ENCODE assay signal across 9 cellular contexts in the genomic region with DNA sequence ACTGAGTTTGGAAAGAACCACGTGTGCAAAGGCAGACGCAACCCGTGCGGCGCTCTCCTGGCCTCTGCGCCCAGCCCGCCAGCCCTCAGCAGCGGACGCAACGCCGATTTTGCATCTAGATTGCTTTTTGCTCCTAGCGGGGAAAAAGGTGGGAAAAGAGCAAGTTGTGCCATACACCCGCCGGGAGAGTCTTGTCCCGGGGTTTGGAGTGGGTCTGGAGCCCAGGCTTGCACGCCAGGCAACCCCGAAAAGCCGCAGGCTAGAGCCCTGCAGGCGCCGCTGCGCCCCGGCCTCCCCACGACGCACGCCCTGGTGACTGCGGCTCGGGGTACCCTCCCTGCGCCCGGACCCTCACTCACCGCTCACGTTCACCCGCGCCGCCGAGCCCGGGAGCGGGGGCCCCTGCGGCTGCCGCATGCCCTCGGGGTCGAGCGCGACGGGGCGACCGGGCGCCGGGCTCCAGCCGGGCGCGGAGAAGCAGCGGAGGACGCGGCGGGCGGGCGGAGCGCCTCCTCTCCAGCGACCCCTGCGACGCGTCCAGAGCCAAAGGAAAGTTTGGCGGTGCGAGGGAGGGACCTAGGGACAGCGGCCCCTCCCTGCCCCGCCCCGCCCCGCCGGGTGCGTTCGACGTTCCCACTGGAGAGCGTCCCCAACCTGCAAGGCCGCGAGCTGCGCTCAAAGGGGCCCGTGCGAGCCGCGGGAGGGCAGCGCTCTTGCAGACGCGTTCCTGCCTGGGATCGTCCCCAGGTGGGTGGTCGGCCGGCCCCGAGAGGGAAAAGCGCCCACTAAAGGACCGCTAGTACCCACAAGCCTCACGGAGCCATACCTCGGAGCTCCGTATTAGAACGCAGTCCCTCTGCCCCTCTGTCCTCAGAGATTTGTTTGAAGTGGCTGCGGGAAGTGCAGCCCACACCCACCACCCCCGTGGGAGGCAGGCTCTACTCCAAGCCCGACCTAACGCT. TPM values are rescaled to one million over a fixed set of nuclear protein-coding genes. Genes with fewer than 3 reads are reported as not detected.
A peak's percentile ranks its signal among the peaks of the same experiment; 100 is the strongest.
DNase-seq lines count a peak whose midpoint lies in the region; ATAC-seq and TF ChIP-seq lines count a peak whose summit lies in the region.
"Had no signal": no experiment of that assay in that cellular context is flagged by ENCODE, and none has a peak within 500 bp of the region (broad histone marks: within the 10 kb centered on the region; RNA-seq: fewer than 3 reads in every experiment).

A gene with protein sequence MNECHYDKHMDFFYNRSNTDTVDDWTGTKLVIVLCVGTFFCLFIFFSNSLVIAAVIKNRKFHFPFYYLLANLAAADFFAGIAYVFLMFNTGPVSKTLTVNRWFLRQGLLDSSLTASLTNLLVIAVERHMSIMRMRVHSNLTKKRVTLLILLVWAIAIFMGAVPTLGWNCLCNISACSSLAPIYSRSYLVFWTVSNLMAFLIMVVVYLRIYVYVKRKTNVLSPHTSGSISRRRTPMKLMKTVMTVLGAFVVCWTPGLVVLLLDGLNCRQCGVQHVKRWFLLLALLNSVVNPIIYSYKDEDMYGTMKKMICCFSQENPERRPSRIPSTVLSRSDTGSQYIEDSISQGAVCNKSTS (minus strand): TSS at position 550 of the 962 bp plus-strand sequence. CDS start 27,086 bp downstream, outside the sequence.

- H3K27me3 Mint-ChIP-seq in endodermal cell (ENCODE audit: insufficient read depth): peaks cover 46% of the 10 kb centered on the region
- H3K27me3 Mint-ChIP-seq in natural killer cell treated with Interleukin-12 subunit alpha and Interleukin-12 subunit beta and Interleukin-15 and Interleukin-18, amount 100 ng/mL, for 72 hours: peaks cover 31 to 50% of the 10 kb centered on the region in 2 donors

- H3K27ac ChIP-seq in VCaP: no peak within 1 kb of the TSS; the same call in 1 of the 2 replicates
- no peak within 1 kb of the TSS for H3K27ac ChIP-seq in endodermal cell (ENCODE audit: low read depth, low read length)

- H3K9ac ChIP-seq in endodermal cell (ENCODE audit: extremely low read depth, low read length, poor library complexity, severe bottlenecking): peak within 1 kb of the TSS; percentile 30

- peaks cover 3% of the 10 kb centered on the region for H3K4me1 ChIP-seq in endodermal cell (ENCODE audit: control insufficient read depth, insufficient read depth, low read length)

- peaks cover 49% of the 10 kb centered on the region for H3K27me3 ChIP-seq in endodermal cell (ENCODE audit: control insufficient read depth, insufficient read depth, low read length, poor library complexity, severe bottlenecking)

- H3K36me3 Mint-ChIP-seq in endodermal cell (ENCODE audit: low read depth): no peaks in the 10 kb centered on the region
- no peaks in the 10 kb centered on the region for H3K36me3 Mint-ChIP-seq in natural killer cell treated with Interleukin-12 subunit alpha and Interleukin-12 subunit beta and Interleukin-15 and Interleukin-18, amount 100 ng/mL, for 72 hours

- no peaks in the 10 kb centered on the region for H3K9me3 Mint-ChIP-seq in endodermal cell
- H3K9me3 Mint-ChIP-seq in natural killer cell treated with Interleukin-12 subunit alpha and Interleukin-12 subunit beta and Interleukin-15 and Interleukin-18, amount 100 ng/mL, for 72 hours: no peaks in the 10 kb centered on the region
- H3K9me3 Mint-ChIP-seq: activated B cell treated with CpG ODN at 0.5 μM for 24 hours had no signal

- WGBS in endodermal cell (ENCODE audit: insufficient coverage in 1 of 2, insufficient read length in 1 of 2), 2 experiments: 0 to 1% methylated on average over 14 to 97 of the region's 97 CpGs

- H3K27ac Mint-ChIP-seq in endodermal cell: no peak within 1 kb of the TSS
- no peak within 1 kb of the TSS for H3K27ac Mint-ChIP-seq in natural killer cell treated with Interleukin-12 subunit alpha and Interleukin-12 subunit beta and Interleukin-15 and Interleukin-18, amount 100 ng/mL, for 72 hours
- H3K27ac Mint-ChIP-seq: activated B cell treated with CpG ODN at 0.5 μM for 24 hours had no signal

- no peaks in the 10 kb centered on the region for H3K9me3 ChIP-seq in endodermal cell (ENCODE audit: control insufficient read depth, low read length)

- peak; percentile 38 to 62 for ATAC-seq in natural killer cell treated with Interleukin-12 subunit alpha and Interleukin-12 subunit beta and Interleukin-15 and Interleukin-18, amount 100 ng/mL, for 72 hours
- ATAC-seq in HG02981 (IDR thresholded peaks at IDR 0.05; ENCODE audit: unreplicated experiment) (no peak), GM21360 (IDR thresholded peaks at IDR 0.05; ENCODE audit: unreplicated experiment) (no peak)

- DNase-seq in activated T-cell treated with anti-CD3 and anti-CD28 coated beads for 48 hours (ENCODE audit: low read depth) (peak; percentile 18), activated T-cell treated with anti-CD3 and anti-CD28 coated beads for 4 hours (no peak), endodermal cell (peak; percentile 92), SK-N-DZ (ENCODE audit: low spot score) (no peak)
- DNase-seq in natural killer cell treated with Interleukin-12 subunit alpha and Interleukin-12 subunit beta and Interleukin-15 and Interleukin-18, amount 100 ng/mL, for 72 hours (ENCODE audit: low spot score): no peak
- DNase-seq: activated B cell treated with CpG ODN at 0.5 μM for 24 hours had no signal

- peak within 1 kb of the TSS; percentile 59 for H3K4me3 Mint-ChIP-seq in endodermal cell
- no peak within 1 kb of the TSS for H3K4me3 Mint-ChIP-seq in natural killer cell treated with Interleukin-12 subunit alpha and Interleukin-12 subunit beta and Interleukin-15 and Interleukin-18, amount 100 ng/mL, for 72 hours
- H3K4me3 Mint-ChIP-seq: activated B cell treated with CpG ODN at 0.5 μM for 24 hours had no signal

- H3K4me1 Mint-ChIP-seq in endodermal cell: peaks cover 8% of the 10 kb centered on the region
- H3K4me1 Mint-ChIP-seq in natural killer cell treated with Interleukin-12 subunit alpha and Interleukin-12 subunit beta and Interleukin-15 and Interleukin-18, amount 100 ng/mL, for 72 hours (ENCODE audit: low read depth in 2 of 2): peaks cover 0 to 2% of the 10 kb centered on the region in 2 donors

- H3K4me3 ChIP-seq in endodermal cell (ENCODE audit: low read length): peak within 1 kb of the TSS; percentile 81

- peak; percentile 22; the same call in 1 of the 2 replicates for TF ChIP-seq CTCF in VCaP (conservative IDR thresholded peaks at IDR 0.05)
- peak; percentile 9 for TF ChIP-seq CTCF in endodermal cell (conservative IDR thresholded peaks at IDR 0.05)

- no peaks in the 10 kb centered on the region for H3K36me3 ChIP-seq in endodermal cell (ENCODE audit: control insufficient read depth, insufficient read depth, low read length)

RNA-seq across cellular contexts. Expression of the gene that starts here (rescaled TPM):
- total RNA-seq in endodermal cell: 1 to 10 TPM in 1 of 2 donors, under 1 TPM in 1; 0.89 to 3.7 TPM
- 2.0 TPM for polyA plus RNA-seq in endodermal cell (2013, experiment 1 of 2)
- 1.7 TPM for polyA plus RNA-seq in endodermal cell (2013, experiment 2 of 2)
- 1 to 10 TPM in 1 of 2 donors, under 1 TPM in 1; 0.90 to 1.4 TPM for total RNA-seq in natural killer cell treated with Interleukin-12 subunit alpha and Interleukin-12 subunit beta and Interleukin-15 and Interleukin-18, amount 100 ng/mL, for 72 hours
- polyA plus RNA-seq in SK-N-DZ (2014; cell fraction: cytosol; rRNA removed): not detected in 2 replicates
- polyA plus RNA-seq in SK-N-DZ (2014; cell fraction: nucleus; rRNA removed): not detected in 2 replicates

Comparison
In these comparisons a context has a peak if more than half of its experiments do, and no peak if none do; other contexts are left out.
1. DNase-seq: peak in activated T-cell treated with anti-CD3 and anti-CD28 coated beads for 48 hours (single experiment) and endodermal cell (single experiment); none in activated T-cell treated with anti-CD3 and anti-CD28 coated beads for 4 hours (single experiment), natural killer cell treated with Interleukin-12 subunit alpha and Interleukin-12 subunit beta and Interleukin-15 and Interleukin-18, amount 100 ng/mL, for 72 hours (single experiment) and SK-N-DZ (single experiment).
2. ATAC-seq: peak in natural killer cell treated with Interleukin-12 subunit alpha and Interleukin-12 subunit beta and Interleukin-15 and Interleukin-18, amount 100 ng/mL, for 72 hours (2 of 2); none in HG02981 (single experiment) and GM21360 (single experiment).